Comparison of ENCODE assay signal across 7 cellular contexts in the genomic region with DNA sequence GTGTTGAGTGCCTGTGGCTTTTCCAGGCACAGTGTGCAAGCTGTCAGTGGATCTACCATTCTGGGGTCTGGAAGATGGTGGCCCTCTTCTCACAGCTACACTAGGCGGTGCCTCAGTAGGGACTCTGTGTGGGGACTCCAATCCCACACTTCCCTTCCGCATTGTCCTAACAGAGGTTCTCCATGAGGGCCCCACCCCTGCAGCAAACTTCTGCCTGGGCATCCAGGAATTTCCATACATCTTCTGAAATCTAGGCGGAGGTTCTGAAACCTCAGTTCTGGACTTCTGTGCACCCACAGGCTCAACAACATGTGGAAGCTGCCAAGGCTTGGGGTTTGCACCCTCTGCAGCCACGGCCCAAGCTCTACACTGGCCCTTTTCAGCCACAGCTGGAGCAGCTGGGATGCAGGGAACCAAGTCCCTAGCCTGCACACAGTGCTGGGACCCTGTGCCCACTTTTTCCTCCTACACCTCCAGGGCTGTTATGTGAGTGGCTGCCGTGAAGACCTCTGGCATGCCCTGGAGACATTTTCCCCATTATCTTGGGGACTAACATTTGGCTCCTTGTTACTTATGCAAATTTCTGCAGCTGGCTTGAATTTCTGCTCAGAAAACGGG. TPM values are rescaled to one million over a fixed set of nuclear protein-coding genes. Genes with fewer than 3 reads are reported as not detected.
DNase-seq lines count a peak whose midpoint lies in the region; ATAC-seq, FAIRE-seq and TF ChIP-seq lines count a peak whose summit lies in the region.
"Not testable (repeated sequence)": the region's sequence is repeated elsewhere in the genome, so short reads cannot be mapped to it uniquely, and the experiment has no call there.

No MANE protein-coding gene starts in this region.

- not testable (repeated sequence) for ATAC-seq in K562, Right ventricle myocardium inferior, HepG2

- H3K9me3 Mint-ChIP-seq in endothelial cell (ENCODE audit: unreplicated experiment), result peaks cover 11% of the 10 kb centered on the region

- not testable (repeated sequence) for H3K9me1 ChIP-seq in K562 (ENCODE audit: control insufficient read depth, insufficient read depth, low read length)

- H3K36me3 ChIP-seq in HEK293 (ENCODE audit: control insufficient read depth in 2 of 2, insufficient read depth in 1 of 2, low read length in 2 of 2) (peaks cover 23 to 54% of the 10 kb centered on the region in 2 experiments), K562 (ENCODE audit: control insufficient read depth, insufficient read depth, low read length) (peaks cover 59% of the 10 kb centered on the region), HepG2 (replicated peaks in 1 of 2; ENCODE audit: control insufficient read depth in 1 of 2, insufficient read depth in 2 of 2, low read length in 2 of 2) (peaks cover 5 to 33% of the 10 kb centered on the region in 2 experiments; a peak in 4 of 5 replicates)
- H3K36me3 ChIP-seq in kidney (ENCODE audit: control insufficient read depth in 1 of 2, insufficient read depth in 2 of 2, low read length in 2 of 2), result not testable (repeated sequence)

- H3K4me3 Mint-ChIP-seq in endothelial cell (ENCODE audit: unreplicated experiment), result peak overlapping the region; percentile 32

- not testable (repeated sequence) for TF ChIP-seq RAD21 in K562 (CRISPR knock-in tag; conservative IDR thresholded peaks at IDR 0.05 in 1 of 2, IDR thresholded peaks at IDR 0.05 in 1 of 2); HepG2 (CRISPR knock-in tag; IDR thresholded peaks at IDR 0.05)

- POLR2A ChIA-PET in HEK293 (lab: Yijun Ruan, JAX); HepG2 (lab: Yijun Ruan, JAX): not testable (repeated sequence)
- POLR2A ChIA-PET in K562 (lab: Yijun Ruan, JAX), result interaction anchor here (0.6 kb wide), 1 partner anchor 30 kb away, joined by 3 read pairs; the partner anchor contains the start of gene FANCL

- TF ChIP-seq POLR2A in K562 (conservative IDR thresholded peaks at IDR 0.05); HepG2 (IDR thresholded peaks at IDR 0.05; ENCODE audit: insufficient read depth in 1 of 2, low read depth in 2 of 2, low read length in 2 of 2): not testable (repeated sequence)

- not testable (repeated sequence) for H3K4me2 ChIP-seq in K562 (ENCODE audit: insufficient read depth, low read length); HepG2 (ENCODE audit: low read depth, low read length)

- in situ Hi-C loops in K562 (cut with MboI); HepG2 (cut with HindIII; ENCODE audit: extremely low pct_ligation_motif_present, low pct_unique_long_range_greater_than_20kb): not testable (repeated sequence)

- TF ChIP-seq EP300 in K562 (IDR thresholded peaks at IDR 0.05; ENCODE audit: low read length); HepG2 (IDR thresholded peaks at IDR 0.05; ENCODE audit: low read depth in 2 of 2, low read length in 2 of 2); HepG2 (CRISPR knock-in tag; IDR thresholded peaks at IDR 0.05; ENCODE audit: borderline replicate concordance): not testable (repeated sequence)

- not testable (repeated sequence) for H3K27me3 ChIP-seq in K562 (ENCODE audit: control insufficient read depth in 2 of 2, insufficient read depth in 2 of 2, low read length in 2 of 2); HepG2 (ENCODE audit: control insufficient read depth in 1 of 2, insufficient read depth in 2 of 2, low read length in 2 of 2)

- intact Hi-C loops in K562 (cut with micrococcal nuclease); Right ventricle myocardium inferior (cut with DNase I); kidney (cut with DNase I); HepG2 (cut with micrococcal nuclease; ENCODE audit: unreplicated experiment): not testable (repeated sequence)
- intact Hi-C loops in posterior vena cava (cut with DNase I), result loop anchor here in 1 of 2 donors (10.0 kb wide), 1 partner anchor 166 kb away; the partner anchor contains the start of gene VRK2

- FAIRE-seq in K562 (lab: Jason Lieb, UNC); kidney (lab: Jason Lieb, UNC); HepG2 (lab: Jason Lieb, UNC): not testable (repeated sequence)

- not testable (repeated sequence) for TF ChIP-seq CTCF in HEK293 (tag by site-specific recombination; IDR thresholded peaks at IDR 0.05); K562 (IDR thresholded peaks at IDR 0.05 in 2 of 3, conservative IDR thresholded peaks at IDR 0.05 in 1 of 3; ENCODE audit: insufficient read depth in 2 of 3, low read depth in 1 of 3, low read length in 3 of 3); endothelial cell (IDR thresholded peaks at IDR 0.05; ENCODE audit: unreplicated experiment); kidney (IDR thresholded peaks at IDR 0.05; ENCODE audit: borderline replicate concordance, extremely low read depth, insufficient read depth); HepG2 (CRISPR knock-in tag; IDR thresholded peaks at IDR 0.05)

- not testable (repeated sequence) for H3K4me1 ChIP-seq in HEK293 (ENCODE audit: control insufficient read depth, insufficient read depth, low read length); K562 (replicated peaks in 1 of 2; ENCODE audit: control insufficient read depth in 2 of 2, insufficient read depth in 2 of 2, low read length in 2 of 2); kidney (ENCODE audit: control insufficient read depth in 1 of 2, insufficient read depth in 1 of 2, low read depth in 1 of 2, low read length in 2 of 2); HepG2 (ENCODE audit: insufficient read depth, low read length)

- not testable (repeated sequence) for H3K27ac ChIP-seq in HEK293 (ENCODE audit: extremely low read depth, low read depth, low read length); K562 (ENCODE audit: extremely low read depth, low read depth, low read length); kidney (ENCODE audit: low read depth in 2 of 2, low read length in 2 of 2); HepG2 (ENCODE audit: extremely low read length, insufficient read depth, low read length)

- H3K79me2 ChIP-seq in K562 (ENCODE audit: control insufficient read depth, insufficient read depth, low read length); HepG2 (ENCODE audit: insufficient read depth, low read length): not testable (repeated sequence)

- CTCF ChIA-PET in HEK293 (lab: Yijun Ruan, JAX); K562 (lab: Yijun Ruan, JAX; ENCODE audit: low intra/inter-chr PET ratio); HepG2 (lab: Yijun Ruan, JAX; ENCODE audit: low intra/inter-chr PET ratio, low total read pairs): not testable (repeated sequence)

- BruUV-seq in K562 (replicated peaks; lab: Mats Ljungman, UMichigan); HepG2 (replicated peaks; lab: Mats Ljungman, UMichigan): not testable (repeated sequence)

- H2AFZ ChIP-seq in K562 (ENCODE audit: low read depth, low read length); HepG2 (ENCODE audit: low read length): not testable (repeated sequence)

- not testable (repeated sequence) for H3K27me3 Mint-ChIP-seq in endothelial cell (ENCODE audit: unreplicated experiment)

- peaks cover 28% of the 10 kb centered on the region for H3K36me3 Mint-ChIP-seq in endothelial cell (ENCODE audit: low read depth, unreplicated experiment)

- H3K4me3 ChIP-seq in HEK293 (ENCODE audit: low read depth, low read length); K562; kidney (ENCODE audit: low read length in 2 of 2); HepG2 (replicated peaks in 1 of 3; ENCODE audit: insufficient read depth in 1 of 3, low read depth in 2 of 3, low read length in 3 of 3): not testable (repeated sequence)

- H3K9me3 ChIP-seq in HEK293 (ENCODE audit: control insufficient read depth, insufficient read depth, low read depth, low read length); K562 (replicated peaks; ENCODE audit: control insufficient read depth, insufficient read depth, low read depth, low read length); kidney (ENCODE audit: control insufficient read depth in 1 of 2, low read length in 2 of 2): not testable (repeated sequence)
- peaks cover 23% of the 10 kb centered on the region; the same call in 1 of the 2 replicates for H3K9me3 ChIP-seq in HepG2 (ENCODE audit: low read length)

- H4K20me1 ChIP-seq in K562 (replicated peaks; ENCODE audit: control insufficient read depth, insufficient read depth, low read length); HepG2 (ENCODE audit: insufficient read depth, low read length): not testable (repeated sequence)

- WGBS in K562 (ENCODE audit: insufficient coverage, low coverage, missing lambda C conversion rate), result 97% methylated on average over 5 of the region's 6 CpGs
- WGBS in HepG2 (ENCODE audit: low lambda C conversion rate), result over 99% methylated on average over 6 of the region's 6 CpGs

- not testable (repeated sequence) for DNase-seq in K562 (ENCODE audit: extremely low read depth in 1 of 4, low spot score in 3 of 4); endothelial cell (ENCODE audit: low spot score); HepG2 (ENCODE audit: low spot score)
- DNase-seq in Right ventricle myocardium inferior (ENCODE audit: missing footprints) (peak; percentile 42), kidney (peak; percentile 23), posterior vena cava (ENCODE audit: low spot score) (peak; percentile 53)

- H3K27ac Mint-ChIP-seq in endothelial cell (ENCODE audit: unreplicated experiment), result not testable (repeated sequence)

- not testable (repeated sequence) for H3K9ac ChIP-seq in K562 (ENCODE audit: insufficient read depth in 1 of 2, low read depth in 2 of 2, low read length in 2 of 2); kidney (ENCODE audit: low read length in 2 of 2); HepG2 (ENCODE audit: insufficient read depth, low read depth, low read length)

- H3K4me1 Mint-ChIP-seq in endothelial cell (ENCODE audit: unreplicated experiment), result not testable (repeated sequence)

RNA-seq across cellular contexts. Expression of gene FANCL, which starts 30.1 kb away (rescaled TPM):
- total RNA-seq in K562 (2011; cell fraction: chromatin; rRNA removed; ENCODE audit: low replicate concordance), result 63.6 and 145 TPM in 2 replicates
- total RNA-seq in K562 (2011; cell fraction: nucleolus; rRNA removed), result 20.5 and 27.0 TPM in 2 replicates
- total RNA-seq in K562 (2011; cell fraction: nucleoplasm; rRNA removed), result 47.0 and 63.5 TPM in 2 replicates
- total RNA-seq in K562 (2014; rRNA removed), result 29.3 and 36.7 TPM in 2 replicates
- total RNA-seq in K562 (2014; rRNA removed; fragmentation: Illumina TruSeq; extraction: Trizol), result 58.5 and 62.6 TPM in 2 replicates
- total RNA-seq in K562 (2015; rRNA removed; fragmentation: Illumina TruSeq; extraction: Trizol), result 41.5 and 43.4 TPM in 2 replicates
- total RNA-seq in K562 (2021), result 37.8 and 39.9 TPM in 2 replicates
- polyA plus RNA-seq in K562 (2011; rRNA removed), result 76.1 and 87.1 TPM in 2 replicates
- 10.9 and 26.7 TPM in 2 replicates for polyA plus RNA-seq in K562 (2011; cell fraction: cytosol; rRNA removed)
- polyA plus RNA-seq in K562 (2011; cell fraction: nucleus; rRNA removed), result 72.7 and 134 TPM in 2 replicates
- polyA plus RNA-seq in K562 (2012), result 35.6 and 36.1 TPM in 2 replicates
- polyA plus RNA-seq in K562 (2014; fragmentation: Illumina TruSeq; extraction: Trizol), result 43.1 and 44.3 TPM in 2 replicates
- 100 to 1,000 TPM; 106 to 120 TPM for polyA plus RNA-seq in K562 (2014; fragmentation: Nextera tagmentation; extraction: Ambion mirVana)
- 59.9 and 64.0 TPM in 2 replicates for polyA plus RNA-seq in K562 (2014; rRNA removed)
- polyA minus RNA-seq in K562 (2011; rRNA and poly(A)+ RNA removed), result 105 TPM in 2 replicates
- polyA minus RNA-seq in K562 (2011; cell fraction: cytosol; rRNA and poly(A)+ RNA removed), result 15.4 and 24.1 TPM in 2 replicates
- polyA minus RNA-seq in K562 (2011; cell fraction: nucleus; rRNA and poly(A)+ RNA removed), result 68.9 and 125 TPM in 2 replicates
- total RNA-seq in endothelial cell (ENCODE audit: unreplicated experiment), result 20.0 TPM
- 10.4 TPM for total RNA-seq in Right ventricle myocardium inferior
- total RNA-seq in kidney, result 20.0 TPM
- 13.4 TPM for polyA plus RNA-seq in kidney (ENCODE audit: insufficient read depth, low read depth, low replicate concordance)
- total RNA-seq in HepG2 (2016; rRNA removed; fragmentation: Illumina TruSeq; extraction: Trizol), result 40.7 and 40.9 TPM in 2 replicates
- total RNA-seq in HepG2 (2016; cell fraction: cytosol; rRNA removed; fragmentation: Illumina TruSeq; extraction: Trizol; ENCODE audit: low read depth), result 82.7 and 85.0 TPM in 2 replicates
- 42.0 and 42.1 TPM in 2 replicates for total RNA-seq in HepG2 (2016; cell fraction: insoluble cytoplasmic fraction; rRNA removed; fragmentation: Illumina TruSeq; extraction: Trizol)
- total RNA-seq in HepG2 (2016; cell fraction: membrane; rRNA removed; fragmentation: Illumina TruSeq; extraction: Trizol), result 17.5 and 19.0 TPM in 2 replicates
- total RNA-seq in HepG2 (2016; cell fraction: nucleus; rRNA removed; fragmentation: Illumina TruSeq; extraction: Trizol), result 67.9 and 72.9 TPM in 2 replicates
- polyA plus RNA-seq in HepG2 (2011; rRNA removed), result 61.3 and 66.8 TPM in 2 replicates
- 22.2 and 31.0 TPM in 2 replicates for polyA plus RNA-seq in HepG2 (2011; cell fraction: cytosol; rRNA removed)
- polyA plus RNA-seq in HepG2 (2011; cell fraction: nucleus; rRNA removed), result 63.9 and 104 TPM in 2 replicates
- 54.7 and 60.6 TPM in 2 replicates for polyA plus RNA-seq in HepG2 (2012)
- 1.8 and 2.8 TPM in 2 replicates for polyA plus RNA-seq in HepG2 (2016; cell fraction: cytosol; fragmentation: Illumina TruSeq; extraction: Trizol; ENCODE audit: low read depth)
- polyA plus RNA-seq in HepG2 (2016; cell fraction: insoluble cytoplasmic fraction; fragmentation: Illumina TruSeq; extraction: Trizol; ENCODE audit: low read depth), result 37.6 and 38.7 TPM in 2 replicates
- 3.3 and 3.8 TPM in 2 replicates for polyA plus RNA-seq in HepG2 (2016; cell fraction: membrane; fragmentation: Illumina TruSeq; extraction: Trizol; ENCODE audit: low read depth)
- 81.1 and 87.3 TPM in 2 replicates for polyA plus RNA-seq in HepG2 (2016; cell fraction: nucleus; fragmentation: Illumina TruSeq; extraction: Trizol; ENCODE audit: insufficient read depth, low read depth)
- 18.7 and 22.7 TPM in 2 replicates for polyA minus RNA-seq in HepG2 (2011; rRNA and poly(A)+ RNA removed; ENCODE audit: low replicate concordance)
- polyA minus RNA-seq in HepG2 (2011; cell fraction: cytosol; rRNA and poly(A)+ RNA removed), result 19.3 and 23.6 TPM in 2 replicates
- 160 and 171 TPM in 2 replicates for polyA minus RNA-seq in HepG2 (2011; cell fraction: nucleus; rRNA and poly(A)+ RNA removed)
- 10 to 100 TPM; 17.9 to 18.0 TPM for total RNA-seq in posterior vena cava
